ENCODE assay signal across 24 cellular contexts in genomic region chr4:176906693-176907092, GRCh38.
"Had no signal": no experiment of that assay in that cellular context is flagged by ENCODE, and none has a peak within 500 bp of the region (broad histone marks: within the 10 kb centered on the region; RNA-seq: fewer than 3 reads in every experiment).

No MANE protein-coding gene starts in this region.

- H3K27me3 Mint-ChIP-seq: activated CD4-positive, alpha-beta T cell treated with anti-CD3 and anti-CD28 coated beads, Interleukin-2, amount 10 ng/mL, durations not matched to agents 24 days and 14 days; activated T-cell treated with anti-CD3 and anti-CD28 coated beads, Interleukin-2, amount 50 U/mL, for 24 hours; naive B cell had no signal

- FAIRE-seq: endothelial cell of umbilical vein, kidney, small intestine had no signal

- H3K36me3 ChIP-seq: left lung, prostate gland, right atrium auricular region, stomach, vagina had no signal

- H3K9me3 Mint-ChIP-seq: activated naive CD4-positive, alpha-beta T cell treated with anti-CD3 and anti-CD28 coated beads for 36 hours; naive B cell; neural crest cell had no signal

- H3K27ac ChIP-seq: body of pancreas, left lung, prostate gland, right atrium auricular region, stomach, vagina had no signal

- H3K4me1 ChIP-seq: body of pancreas, left lung, prostate gland, right atrium auricular region, stomach, vagina had no signal

- H3K27me3 ChIP-seq: body of pancreas, left lung, right atrium auricular region, stomach, vagina had no signal

- DNase-seq: activated CD4-positive, alpha-beta T cell treated with anti-CD3 and anti-CD28 coated beads, Interleukin-2, amount 10 ng/mL, durations not matched to agents 24 days and 14 days; activated CD8-positive, alpha-beta T cell treated with anti-CD3 and anti-CD28 coated beads, Interleukin-2, amount 10 ng/mL, durations not matched to agents 7 days and 5 days; activated naive CD4-positive, alpha-beta T cell treated with anti-CD3 and anti-CD28 coated beads for 36 hours; activated T-cell treated with anti-CD3 and anti-CD28 coated beads, Interleukin-2, amount 50 U/mL, for 24 hours; body of pancreas; dermis blood vessel endothelial cell; effector memory CD4-positive, alpha-beta T cell; foreskin melanocyte; glutamatergic neuron; hypothalamus; kidney; left lung; mucosa of descending colon; naive B cell; small intestine; stimulated activated CD4-positive, alpha-beta T cell treated with anti-CD3 and anti-CD28 coated beads, Interleukin-4, amount 100 ng/mL, for 1 hour; stomach; T1000; trophoblast cell had no signal

- H3K4me1 Mint-ChIP-seq: naive B cell, neural crest cell had no signal

- H3K4me3 ChIP-seq: body of pancreas, left lung, mucosa of descending colon, prostate gland, right atrium auricular region, stomach, vagina had no signal

- H3K4me3 Mint-ChIP-seq: activated CD4-positive, alpha-beta T cell treated with anti-CD3 and anti-CD28 coated beads, Interleukin-2, amount 10 ng/mL, durations not matched to agents 24 days and 14 days; activated CD8-positive, alpha-beta T cell treated with anti-CD3 and anti-CD28 coated beads, Interleukin-2, amount 10 ng/mL, durations not matched to agents 7 days and 5 days; activated naive CD4-positive, alpha-beta T cell treated with anti-CD3 and anti-CD28 coated beads for 36 hours; activated T-cell treated with anti-CD3 and anti-CD28 coated beads, Interleukin-2, amount 50 U/mL, for 24 hours; naive B cell; neural crest cell had no signal

- H3K36me3 Mint-ChIP-seq: naive B cell had no signal

- H3K27ac Mint-ChIP-seq: activated CD4-positive, alpha-beta T cell treated with anti-CD3 and anti-CD28 coated beads, Interleukin-2, amount 10 ng/mL, durations not matched to agents 24 days and 14 days; activated CD8-positive, alpha-beta T cell treated with anti-CD3 and anti-CD28 coated beads, Interleukin-2, amount 10 ng/mL, durations not matched to agents 7 days and 5 days; activated naive CD4-positive, alpha-beta T cell treated with anti-CD3 and anti-CD28 coated beads for 36 hours; activated T-cell treated with anti-CD3 and anti-CD28 coated beads, Interleukin-2, amount 50 U/mL, for 24 hours; naive B cell had no signal

- ATAC-seq: activated CD8-positive, alpha-beta T cell treated with anti-CD3 and anti-CD28 coated beads, Interleukin-2, amount 10 ng/mL, durations not matched to agents 7 days and 5 days; body of pancreas; left lung; mucosa of descending colon had no signal

- H3K9me3 ChIP-seq: body of pancreas, left lung, mucosa of descending colon, prostate gland, right atrium auricular region, stomach, vagina had no signal
